ENCODE assay signal across 8 cellular contexts in the genomic region with DNA sequence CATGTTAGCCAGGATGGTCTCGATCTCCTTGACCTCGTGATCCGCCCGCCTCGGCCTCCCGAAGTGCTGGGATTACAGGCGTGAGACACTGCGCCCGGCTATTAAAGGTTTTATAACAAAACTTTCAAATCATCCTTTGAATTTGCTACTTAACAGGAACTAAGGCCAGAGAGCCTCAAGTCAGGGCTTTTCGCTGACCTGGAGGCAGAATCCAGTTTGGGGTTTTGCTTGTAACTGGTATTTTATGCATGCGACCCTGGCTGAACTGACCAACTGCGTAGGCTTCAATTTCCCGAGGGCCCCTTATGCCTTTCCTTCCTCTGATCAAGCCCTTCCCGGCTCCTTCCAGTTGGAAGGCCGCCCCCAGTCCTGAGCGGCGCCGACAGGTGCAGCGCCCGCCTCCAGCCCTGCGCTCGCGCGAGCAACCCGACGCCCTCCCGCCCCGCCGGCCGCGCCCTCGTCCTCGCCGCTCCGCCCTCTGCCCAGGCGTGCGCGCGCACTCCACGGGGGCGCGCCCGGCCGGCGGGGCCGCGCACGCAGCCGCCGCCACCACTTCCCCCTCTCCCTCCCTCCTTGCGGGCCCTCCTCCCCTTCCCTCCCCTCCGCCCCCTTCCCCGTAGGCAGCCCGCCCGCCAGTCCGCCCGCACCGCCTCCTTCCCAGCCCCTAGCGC. TPM values are rescaled to one million over a fixed set of nuclear protein-coding genes. Genes with fewer than 3 reads are reported as not detected.
DNase-seq lines count a peak whose midpoint lies in the region; ATAC-seq and TF ChIP-seq lines count a peak whose summit lies in the region.
"Not testable (repeated sequence)": the region's sequence is repeated elsewhere in the genome, so short reads cannot be mapped to it uniquely, and the experiment has no call there.

TSS of gene NPEPPS (plus strand) at position 552 of the 671 bp plus-strand sequence. CDS start 193 bp downstream, outside the sequence.

- H3K36me3 Mint-ChIP-seq in HFFc6 (ENCODE audit: low read depth) = not testable (repeated sequence)

- peak within 1 kb of the TSS; percentile 71 to 99 for H3K4me3 ChIP-seq in gastroesophageal sphincter
- H3K4me3 ChIP-seq in neuron (ENCODE audit: low read length) = peak within 1 kb of the TSS; percentile 90
- H3K4me3 ChIP-seq in stomach = peak within 1 kb of the TSS; percentile 63 to 79 (median 72)

- intact Hi-C loops in stomach (cut with DNase I; ENCODE audit: low total_unique reads) = not testable (repeated sequence)

- peak; percentile 73 for DNase-seq in HFFc6
- DNase-seq in NCI-H1048 (lab: John Stamatoyannopoulos, UW) = peak; percentile 50
- DNase-seq in activated naive CD4-positive, alpha-beta T cell treated with anti-CD3 and anti-CD28 coated beads, Interleukin-2, amount 50 U/mL, for 16 hours = peak; percentile 87
- DNase-seq in stomach = peak; percentile 88

- ATAC-seq in SK-N-SH treated with all-trans-retinoic acid at 6 μM for 48 hours (peak; percentile 77), gastroesophageal sphincter (peak; percentile 94)

- not testable (repeated sequence) for H2AFZ ChIP-seq in neuron (ENCODE audit: low read depth, low read length)

- peak within 1 kb of the TSS; percentile 92 for H3K27ac Mint-ChIP-seq in HFFc6

- H3K4me1 ChIP-seq in ES-I3 (ENCODE audit: insufficient read depth, low read length); neuron (ENCODE audit: insufficient read depth, low read length): not testable (repeated sequence)
- H3K4me1 ChIP-seq in gastroesophageal sphincter (peaks cover 0 to 25% (median 2%) of the 10 kb centered on the region in 3 donors), stomach (peaks cover 0 to 23% (median 14%) of the 10 kb centered on the region in 4 donors)

- not testable (repeated sequence) for H3K27me3 Mint-ChIP-seq in HFFc6 (ENCODE audit: insufficient read depth)

- TF ChIP-seq EP300 in gastroesophageal sphincter (IDR thresholded peaks at IDR 0.05); stomach (IDR thresholded peaks at IDR 0.05): not testable (repeated sequence)

- peak within 1 kb of the TSS; percentile 97 for H3K4me3 Mint-ChIP-seq in HFFc6

- H3K27ac ChIP-seq in gastroesophageal sphincter (peak within 1 kb of the TSS; percentile 92 to 98 (median 95)), stomach (peak within 1 kb of the TSS; percentile 88 to 95 (median 90))

- H3K9ac ChIP-seq in ES-I3 (ENCODE audit: low read depth, low read length) = peak within 1 kb of the TSS; percentile 82

- not testable (repeated sequence) for H3K36me3 ChIP-seq in ES-I3 (ENCODE audit: insufficient read depth, low read length); gastroesophageal sphincter; neuron (ENCODE audit: insufficient read depth, low read length); stomach

- H3K27me3 ChIP-seq in gastroesophageal sphincter; neuron (ENCODE audit: insufficient read depth, low read length); stomach: not testable (repeated sequence)

- TF ChIP-seq POLR2A in gastroesophageal sphincter (IDR thresholded peaks at IDR 0.05); stomach (IDR thresholded peaks at IDR 0.05): not testable (repeated sequence)

- TF ChIP-seq CTCF in HFFc6 (IDR thresholded peaks at IDR 0.05); gastroesophageal sphincter (IDR thresholded peaks at IDR 0.05); stomach (IDR thresholded peaks at IDR 0.05): not testable (repeated sequence)

- H3K4me1 Mint-ChIP-seq in HFFc6 (ENCODE audit: low read depth) = not testable (repeated sequence)

- H3K9me3 Mint-ChIP-seq in HFFc6 = not testable (repeated sequence)

- WGBS in gastroesophageal sphincter (ENCODE audit: low coverage in 1 of 2), 2 donors = 20 to 36% methylated on average over 3 to 5 of the region's 59 CpGs
- WGBS in stomach, 5 donors = 11 to 29% (median 14%) methylated on average over 26 to 58 of the region's 59 CpGs

- not testable (repeated sequence) for H3K9me3 ChIP-seq in ES-I3 (ENCODE audit: control insufficient read depth, insufficient read depth, low read length); gastroesophageal sphincter; neuron (ENCODE audit: low read length); stomach

RNA-seq across cellular contexts. Expression of gene NPEPPS, which starts in this region (rescaled TPM):
- 100 to 1,000 TPM in 2 of 6 experiments, 10 to 100 TPM in 4; 88.8 to 101 (median 89.9) TPM for total RNA-seq in HFFc6 (2021; fragmentation: NEBNext Ultra II Directional; extraction: Animal tissue kit (Norgen Biotek cat#: 25700))
- total RNA-seq in gastroesophageal sphincter (100 to 1,000 TPM in 3 of 4 donors, 10 to 100 TPM in 1; 79.3 to 116 (median 110) TPM), stomach (100 to 1,000 TPM; 114 to 243 (median 157) TPM)
- polyA plus RNA-seq in stomach = 10 to 100 TPM; 19.9 to 31.2 (median 22.9) TPM

Comparison
In these comparisons a context has a peak if more than half of its experiments do, and no peak if none do; other contexts are left out.
1. Peak in every context shown above with its lines: DNase-seq, ATAC-seq, H3K4me3 ChIP-seq and H3K27ac ChIP-seq.